1 cellular context compared by ENCODE assay signal in the genomic region with DNA sequence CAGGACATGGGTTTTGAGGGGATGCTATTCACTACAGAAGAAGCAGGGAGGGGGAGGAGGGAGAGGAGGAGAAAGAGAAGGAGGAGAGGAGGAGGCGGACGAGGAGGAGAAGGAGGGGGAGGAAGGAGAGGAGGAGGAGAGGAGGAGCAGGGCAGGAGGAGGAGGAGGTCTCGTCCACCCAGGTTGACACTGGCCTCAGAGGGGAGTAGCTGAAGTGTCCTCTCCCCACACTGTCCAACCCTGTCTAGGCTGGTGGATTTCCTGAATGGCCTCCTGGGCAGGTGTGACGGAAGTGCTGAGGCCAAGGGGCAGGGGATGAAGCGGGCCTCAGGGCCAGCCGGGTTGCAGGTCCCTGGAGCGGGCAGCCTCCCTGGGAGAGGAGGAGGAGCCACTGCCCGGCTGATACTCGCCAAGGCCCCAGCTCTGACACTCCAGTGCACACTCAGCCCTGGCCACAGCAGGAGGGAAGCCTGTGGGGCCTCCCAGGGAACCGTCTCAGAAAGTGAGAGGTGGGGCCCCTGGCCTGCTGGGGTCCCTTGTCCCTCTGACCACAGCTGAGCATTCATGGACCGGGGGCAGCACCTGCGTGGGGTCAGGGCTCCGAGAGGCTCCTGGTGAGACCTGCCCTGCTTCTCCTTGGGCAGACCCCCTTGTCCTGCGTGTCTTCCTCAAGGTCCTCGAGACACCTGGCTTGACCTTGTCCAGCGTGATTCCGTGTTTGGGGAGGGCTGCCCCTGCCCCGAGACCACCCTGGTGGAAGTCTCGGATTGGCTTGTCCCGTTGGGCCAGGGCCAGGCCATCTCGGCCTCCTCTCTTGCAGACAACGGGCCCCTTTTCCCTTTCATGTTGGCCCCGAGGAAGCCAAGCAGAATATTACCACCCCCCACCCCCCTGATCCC.
A peak's percentile ranks its signal among the peaks of the same experiment; 100 is the strongest.
TF ChIP-seq lines count a peak whose summit lies in the region.

No MANE protein-coding gene starts in this region.

TF ChIP-seq in HepG2, 621 proteins besides CTCF, POLR2A, EP300 and RAD21 (continued from another document and continues in another):
- TF ChIP-seq, protein P1, sequence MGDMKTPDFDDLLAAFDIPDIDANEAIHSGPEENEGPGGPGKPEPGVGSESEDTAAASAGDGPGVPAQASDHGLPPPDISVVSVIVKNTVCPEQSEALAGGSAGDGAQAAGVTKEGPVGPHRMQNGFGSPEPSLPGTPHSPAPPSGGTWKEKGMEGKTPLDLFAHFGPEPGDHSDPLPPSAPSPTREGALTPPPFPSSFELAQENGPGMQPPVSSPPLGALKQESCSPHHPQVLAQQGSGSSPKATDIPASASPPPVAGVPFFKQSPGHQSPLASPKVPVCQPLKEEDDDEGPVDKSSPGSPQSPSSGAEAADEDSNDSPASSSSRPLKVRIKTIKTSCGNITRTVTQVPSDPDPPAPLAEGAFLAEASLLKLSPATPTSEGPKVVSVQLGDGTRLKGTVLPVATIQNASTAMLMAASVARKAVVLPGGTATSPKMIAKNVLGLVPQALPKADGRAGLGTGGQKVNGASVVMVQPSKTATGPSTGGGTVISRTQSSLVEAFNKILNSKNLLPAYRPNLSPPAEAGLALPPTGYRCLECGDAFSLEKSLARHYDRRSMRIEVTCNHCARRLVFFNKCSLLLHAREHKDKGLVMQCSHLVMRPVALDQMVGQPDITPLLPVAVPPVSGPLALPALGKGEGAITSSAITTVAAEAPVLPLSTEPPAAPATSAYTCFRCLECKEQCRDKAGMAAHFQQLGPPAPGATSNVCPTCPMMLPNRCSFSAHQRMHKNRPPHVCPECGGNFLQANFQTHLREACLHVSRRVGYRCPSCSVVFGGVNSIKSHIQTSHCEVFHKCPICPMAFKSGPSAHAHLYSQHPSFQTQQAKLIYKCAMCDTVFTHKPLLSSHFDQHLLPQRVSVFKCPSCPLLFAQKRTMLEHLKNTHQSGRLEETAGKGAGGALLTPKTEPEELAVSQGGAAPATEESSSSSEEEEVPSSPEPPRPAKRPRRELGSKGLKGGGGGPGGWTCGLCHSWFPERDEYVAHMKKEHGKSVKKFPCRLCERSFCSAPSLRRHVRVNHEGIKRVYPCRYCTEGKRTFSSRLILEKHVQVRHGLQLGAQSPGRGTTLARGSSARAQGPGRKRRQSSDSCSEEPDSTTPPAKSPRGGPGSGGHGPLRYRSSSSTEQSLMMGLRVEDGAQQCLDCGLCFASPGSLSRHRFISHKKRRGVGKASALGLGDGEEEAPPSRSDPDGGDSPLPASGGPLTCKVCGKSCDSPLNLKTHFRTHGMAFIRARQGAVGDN (CRISPR knock-in tag; IDR thresholded peaks at IDR 0.05): peak; percentile 87
- TF ChIP-seq TEAD3 (CRISPR knock-in tag; optimal IDR thresholded peaks at IDR 0.05; ENCODE audit: borderline replicate concordance) (no peak), ZNF883 (CRISPR knock-in tag; IDR thresholded peaks at IDR 0.05; ENCODE audit: not compliant biosample characterization) (no peak), ZSCAN30 (CRISPR knock-in tag; IDR thresholded peaks at IDR 0.05) (no peak), TCF12 (IDR thresholded peaks at IDR 0.05) (no peak), TCF12 (CRISPR knock-in tag; IDR thresholded peaks at IDR 0.05) (0 out of 2 replicates have a peak, but pooled peaks have one; percentile 26), CHD2 (IDR thresholded peaks at IDR 0.05; ENCODE audit: low read depth, low read length) (no peak), ARID2 (CRISPR knock-in tag; IDR thresholded peaks at IDR 0.05; ENCODE audit: borderline replicate concordance) (no peak), TSC22D2 (CRISPR knock-in tag; IDR thresholded peaks at IDR 0.05; ENCODE audit: borderline replicate concordance) (no peak), HOXD1 (CRISPR knock-in tag; IDR thresholded peaks at IDR 0.05) (no peak), SNRNP70 (IDR thresholded peaks at IDR 0.05; ENCODE audit: low read depth, low read length) (no peak), NR2F1 (CRISPR knock-in tag; IDR thresholded peaks at IDR 0.05) (no peak), ZNF431 (CRISPR knock-in tag; IDR thresholded peaks at IDR 0.05; ENCODE audit: borderline replicate concordance, low read depth) (no peak), NRL (CRISPR knock-in tag; IDR thresholded peaks at IDR 0.05; ENCODE audit: borderline replicate concordance) (0 out of 2 replicates have a peak, but pooled peaks have one; percentile 69), SAFB2 (CRISPR knock-in tag; IDR thresholded peaks at IDR 0.05; ENCODE audit: borderline replicate concordance, low read depth) (0 out of 2 replicates have a peak, but pooled peaks have one; percentile 54), BORCS8-MEF2B (CRISPR knock-in tag; IDR thresholded peaks at IDR 0.05) (no peak), ZNF777 (CRISPR knock-in tag; IDR thresholded peaks at IDR 0.05) (no peak), TCF7L2 (IDR thresholded peaks at IDR 0.05; ENCODE audit: low read depth, low read length) (no peak), ZNF83 (CRISPR knock-in tag; IDR thresholded peaks at IDR 0.05; ENCODE audit: borderline replicate concordance) (0 out of 2 replicates have a peak, but pooled peaks have one; percentile 32), ZBTB8A (CRISPR knock-in tag; IDR thresholded peaks at IDR 0.05; ENCODE audit: borderline replicate concordance, low read depth) (no peak), KDM4B (CRISPR knock-in tag; IDR thresholded peaks at IDR 0.05) (0 out of 2 replicates have a peak, but pooled peaks have one; percentile 57), MIXL1 (CRISPR knock-in tag; IDR thresholded peaks at IDR 0.05) (no peak), SAP130 (CRISPR knock-in tag; IDR thresholded peaks at IDR 0.05; ENCODE audit: low read depth) (peak; percentile 35; the same call in 1 of the 2 replicates), GATAD2A (CRISPR knock-in tag; IDR thresholded peaks at IDR 0.05) (no peak), CHCHD3 (CRISPR knock-in tag; IDR thresholded peaks at IDR 0.05) (0 out of 2 replicates have a peak, but pooled peaks have one; percentile 40), ZMAT3 (CRISPR knock-in tag; conservative IDR thresholded peaks at IDR 0.05) (no peak), ARHGAP35 (CRISPR knock-in tag; IDR thresholded peaks at IDR 0.05; ENCODE audit: borderline replicate concordance) (no peak), NFIC (IDR thresholded peaks at IDR 0.05; ENCODE audit: low read length) (no peak), ZNF572 (CRISPR knock-in tag; IDR thresholded peaks at IDR 0.05) (no peak), IRX3 (CRISPR knock-in tag; IDR thresholded peaks at IDR 0.05; ENCODE audit: borderline replicate concordance, low read depth) (no peak), NR1H2 (CRISPR knock-in tag; IDR thresholded peaks at IDR 0.05; ENCODE audit: borderline replicate concordance, low read depth) (no peak), ZNF292 (CRISPR knock-in tag; IDR thresholded peaks at IDR 0.05; ENCODE audit: borderline replicate concordance, low read depth) (peak; percentile 73; the same call in 1 of the 2 replicates), PHF20 (CRISPR knock-in tag; IDR thresholded peaks at IDR 0.05) (peak; percentile 29; the same call in 1 of the 2 replicates)
- TF ChIP-seq, protein P2, sequence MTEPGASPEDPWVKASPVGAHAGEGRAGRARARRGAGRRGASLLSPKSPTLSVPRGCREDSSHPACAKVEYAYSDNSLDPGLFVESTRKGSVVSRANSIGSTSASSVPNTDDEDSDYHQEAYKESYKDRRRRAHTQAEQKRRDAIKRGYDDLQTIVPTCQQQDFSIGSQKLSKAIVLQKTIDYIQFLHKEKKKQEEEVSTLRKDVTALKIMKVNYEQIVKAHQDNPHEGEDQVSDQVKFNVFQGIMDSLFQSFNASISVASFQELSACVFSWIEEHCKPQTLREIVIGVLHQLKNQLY (CRISPR knock-in tag; IDR thresholded peaks at IDR 0.05): no peak
- TF ChIP-seq, protein P3, sequence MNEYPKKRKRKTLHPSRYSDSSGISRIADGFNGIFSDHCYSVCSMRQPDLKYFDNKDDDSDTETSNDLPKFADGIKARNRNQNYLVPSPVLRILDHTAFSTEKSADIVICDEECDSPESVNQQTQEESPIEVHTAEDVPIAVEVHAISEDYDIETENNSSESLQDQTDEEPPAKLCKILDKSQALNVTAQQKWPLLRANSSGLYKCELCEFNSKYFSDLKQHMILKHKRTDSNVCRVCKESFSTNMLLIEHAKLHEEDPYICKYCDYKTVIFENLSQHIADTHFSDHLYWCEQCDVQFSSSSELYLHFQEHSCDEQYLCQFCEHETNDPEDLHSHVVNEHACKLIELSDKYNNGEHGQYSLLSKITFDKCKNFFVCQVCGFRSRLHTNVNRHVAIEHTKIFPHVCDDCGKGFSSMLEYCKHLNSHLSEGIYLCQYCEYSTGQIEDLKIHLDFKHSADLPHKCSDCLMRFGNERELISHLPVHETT (CRISPR knock-in tag; conservative IDR thresholded peaks at IDR 0.05): no peak
- TF ChIP-seq, protein P4, sequence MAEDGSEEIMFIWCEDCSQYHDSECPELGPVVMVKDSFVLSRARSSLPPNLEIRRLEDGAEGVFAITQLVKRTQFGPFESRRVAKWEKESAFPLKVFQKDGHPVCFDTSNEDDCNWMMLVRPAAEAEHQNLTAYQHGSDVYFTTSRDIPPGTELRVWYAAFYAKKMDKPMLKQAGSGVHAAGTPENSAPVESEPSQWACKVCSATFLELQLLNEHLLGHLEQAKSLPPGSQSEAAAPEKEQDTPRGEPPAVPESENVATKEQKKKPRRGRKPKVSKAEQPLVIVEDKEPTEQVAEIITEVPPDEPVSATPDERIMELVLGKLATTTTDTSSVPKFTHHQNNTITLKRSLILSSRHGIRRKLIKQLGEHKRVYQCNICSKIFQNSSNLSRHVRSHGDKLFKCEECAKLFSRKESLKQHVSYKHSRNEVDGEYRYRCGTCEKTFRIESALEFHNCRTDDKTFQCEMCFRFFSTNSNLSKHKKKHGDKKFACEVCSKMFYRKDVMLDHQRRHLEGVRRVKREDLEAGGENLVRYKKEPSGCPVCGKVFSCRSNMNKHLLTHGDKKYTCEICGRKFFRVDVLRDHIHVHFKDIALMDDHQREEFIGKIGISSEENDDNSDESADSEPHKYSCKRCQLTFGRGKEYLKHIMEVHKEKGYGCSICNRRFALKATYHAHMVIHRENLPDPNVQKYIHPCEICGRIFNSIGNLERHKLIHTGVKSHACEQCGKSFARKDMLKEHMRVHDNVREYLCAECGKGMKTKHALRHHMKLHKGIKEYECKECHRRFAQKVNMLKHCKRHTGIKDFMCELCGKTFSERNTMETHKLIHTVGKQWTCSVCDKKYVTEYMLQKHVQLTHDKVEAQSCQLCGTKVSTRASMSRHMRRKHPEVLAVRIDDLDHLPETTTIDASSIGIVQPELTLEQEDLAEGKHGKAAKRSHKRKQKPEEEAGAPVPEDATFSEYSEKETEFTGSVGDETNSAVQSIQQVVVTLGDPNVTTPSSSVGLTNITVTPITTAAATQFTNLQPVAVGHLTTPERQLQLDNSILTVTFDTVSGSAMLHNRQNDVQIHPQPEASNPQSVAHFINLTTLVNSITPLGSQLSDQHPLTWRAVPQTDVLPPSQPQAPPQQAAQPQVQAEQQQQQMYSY (CRISPR knock-in tag; IDR thresholded peaks at IDR 0.05): no peak
- TF ChIP-seq, protein P5, sequence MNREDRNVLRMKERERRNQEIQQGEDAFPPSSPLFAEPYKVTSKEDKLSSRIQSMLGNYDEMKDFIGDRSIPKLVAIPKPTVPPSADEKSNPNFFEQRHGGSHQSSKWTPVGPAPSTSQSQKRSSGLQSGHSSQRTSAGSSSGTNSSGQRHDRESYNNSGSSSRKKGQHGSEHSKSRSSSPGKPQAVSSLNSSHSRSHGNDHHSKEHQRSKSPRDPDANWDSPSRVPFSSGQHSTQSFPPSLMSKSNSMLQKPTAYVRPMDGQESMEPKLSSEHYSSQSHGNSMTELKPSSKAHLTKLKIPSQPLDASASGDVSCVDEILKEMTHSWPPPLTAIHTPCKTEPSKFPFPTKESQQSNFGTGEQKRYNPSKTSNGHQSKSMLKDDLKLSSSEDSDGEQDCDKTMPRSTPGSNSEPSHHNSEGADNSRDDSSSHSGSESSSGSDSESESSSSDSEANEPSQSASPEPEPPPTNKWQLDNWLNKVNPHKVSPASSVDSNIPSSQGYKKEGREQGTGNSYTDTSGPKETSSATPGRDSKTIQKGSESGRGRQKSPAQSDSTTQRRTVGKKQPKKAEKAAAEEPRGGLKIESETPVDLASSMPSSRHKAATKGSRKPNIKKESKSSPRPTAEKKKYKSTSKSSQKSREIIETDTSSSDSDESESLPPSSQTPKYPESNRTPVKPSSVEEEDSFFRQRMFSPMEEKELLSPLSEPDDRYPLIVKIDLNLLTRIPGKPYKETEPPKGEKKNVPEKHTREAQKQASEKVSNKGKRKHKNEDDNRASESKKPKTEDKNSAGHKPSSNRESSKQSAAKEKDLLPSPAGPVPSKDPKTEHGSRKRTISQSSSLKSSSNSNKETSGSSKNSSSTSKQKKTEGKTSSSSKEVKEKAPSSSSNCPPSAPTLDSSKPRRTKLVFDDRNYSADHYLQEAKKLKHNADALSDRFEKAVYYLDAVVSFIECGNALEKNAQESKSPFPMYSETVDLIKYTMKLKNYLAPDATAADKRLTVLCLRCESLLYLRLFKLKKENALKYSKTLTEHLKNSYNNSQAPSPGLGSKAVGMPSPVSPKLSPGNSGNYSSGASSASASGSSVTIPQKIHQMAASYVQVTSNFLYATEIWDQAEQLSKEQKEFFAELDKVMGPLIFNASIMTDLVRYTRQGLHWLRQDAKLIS (CRISPR knock-in tag; IDR thresholded peaks at IDR 0.05): no peak
- TF ChIP-seq, protein P6, sequence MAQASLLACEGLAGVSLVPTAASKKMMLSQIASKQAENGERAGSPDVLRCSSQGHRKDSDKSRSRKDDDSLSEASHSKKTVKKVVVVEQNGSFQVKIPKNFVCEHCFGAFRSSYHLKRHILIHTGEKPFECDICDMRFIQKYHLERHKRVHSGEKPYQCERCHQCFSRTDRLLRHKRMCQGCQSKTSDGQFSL (CRISPR knock-in tag; IDR thresholded peaks at IDR 0.05): no peak
- TF ChIP-seq, protein P7, sequence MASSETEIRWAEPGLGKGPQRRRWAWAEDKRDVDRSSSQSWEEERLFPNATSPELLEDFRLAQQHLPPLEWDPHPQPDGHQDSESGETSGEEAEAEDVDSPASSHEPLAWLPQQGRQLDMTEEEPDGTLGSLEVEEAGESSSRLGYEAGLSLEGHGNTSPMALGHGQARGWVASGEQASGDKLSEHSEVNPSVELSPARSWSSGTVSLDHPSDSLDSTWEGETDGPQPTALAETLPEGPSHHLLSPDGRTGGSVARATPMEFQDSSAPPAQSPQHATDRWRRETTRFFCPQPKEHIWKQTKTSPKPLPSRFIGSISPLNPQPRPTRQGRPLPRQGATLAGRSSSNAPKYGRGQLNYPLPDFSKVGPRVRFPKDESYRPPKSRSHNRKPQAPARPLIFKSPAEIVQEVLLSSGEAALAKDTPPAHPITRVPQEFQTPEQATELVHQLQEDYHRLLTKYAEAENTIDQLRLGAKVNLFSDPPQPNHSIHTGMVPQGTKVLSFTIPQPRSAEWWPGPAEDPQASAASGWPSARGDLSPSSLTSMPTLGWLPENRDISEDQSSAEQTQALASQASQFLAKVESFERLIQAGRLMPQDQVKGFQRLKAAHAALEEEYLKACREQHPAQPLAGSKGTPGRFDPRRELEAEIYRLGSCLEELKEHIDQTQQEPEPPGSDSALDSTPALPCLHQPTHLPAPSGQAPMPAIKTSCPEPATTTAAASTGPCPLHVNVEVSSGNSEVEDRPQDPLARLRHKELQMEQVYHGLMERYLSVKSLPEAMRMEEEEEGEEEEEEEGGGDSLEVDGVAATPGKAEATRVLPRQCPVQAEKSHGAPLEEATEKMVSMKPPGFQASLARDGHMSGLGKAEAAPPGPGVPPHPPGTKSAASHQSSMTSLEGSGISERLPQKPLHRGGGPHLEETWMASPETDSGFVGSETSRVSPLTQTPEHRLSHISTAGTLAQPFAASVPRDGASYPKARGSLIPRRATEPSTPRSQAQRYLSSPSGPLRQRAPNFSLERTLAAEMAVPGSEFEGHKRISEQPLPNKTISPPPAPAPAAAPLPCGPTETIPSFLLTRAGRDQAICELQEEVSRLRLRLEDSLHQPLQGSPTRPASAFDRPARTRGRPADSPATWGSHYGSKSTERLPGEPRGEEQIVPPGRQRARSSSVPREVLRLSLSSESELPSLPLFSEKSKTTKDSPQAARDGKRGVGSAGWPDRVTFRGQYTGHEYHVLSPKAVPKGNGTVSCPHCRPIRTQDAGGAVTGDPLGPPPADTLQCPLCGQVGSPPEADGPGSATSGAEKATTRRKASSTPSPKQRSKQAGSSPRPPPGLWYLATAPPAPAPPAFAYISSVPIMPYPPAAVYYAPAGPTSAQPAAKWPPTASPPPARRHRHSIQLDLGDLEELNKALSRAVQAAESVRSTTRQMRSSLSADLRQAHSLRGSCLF (CRISPR knock-in tag; IDR thresholded peaks at IDR 0.05; ENCODE audit: borderline replicate concordance): no peak
